Comparison of ENCODE assay signal across 22 cellular contexts in genomic region chr13:100298116-100298681, GRCh38.
DNase-seq lines count a peak whose midpoint lies in the region; ATAC-seq, FAIRE-seq and TF ChIP-seq lines count a peak whose summit lies in the region.
"Had no signal": no experiment of that assay in that cellular context is flagged by ENCODE, and none has a peak within 500 bp of the region (broad histone marks: within the 10 kb centered on the region; RNA-seq: fewer than 3 reads in every experiment).

No MANE protein-coding gene starts in this region.

- no peaks in the 10 kb centered on the region for H3K27me3 Mint-ChIP-seq in H9 (ENCODE audit: low read depth)
- H3K27me3 Mint-ChIP-seq in WTC11 (ENCODE audit: low read depth): no peaks in the 10 kb centered on the region
- H3K27me3 Mint-ChIP-seq in MCF 10A (ENCODE audit: insufficient read depth, unreplicated experiment): no peaks in the 10 kb centered on the region
- H3K27me3 Mint-ChIP-seq: CD4-positive, alpha-beta memory T cell had no signal

- no peak overlapping the region for H3K23ac ChIP-seq in H9 (ENCODE audit: insufficient read length, low read depth, low read length)

- FAIRE-seq in D721Med (lab: Jason Lieb, UNC) (peak; percentile 51), RCC 7860 (lab: Jason Lieb, UNC) (no peak)
- FAIRE-seq: G401.6 had no signal

- no peak overlapping the region for H2AFZ ChIP-seq in H9 (ENCODE audit: low read length)

- H3T11ph ChIP-seq in H9 (ENCODE audit: low read length): no peak overlapping the region

- H3K4ac ChIP-seq in H9 (ENCODE audit: low read depth, low read length): no peak overlapping the region

- no peak overlapping the region for H3K14ac ChIP-seq in H9 (ENCODE audit: insufficient read depth, low read length)

- no peak overlapping the region for H3K27ac ChIP-seq in H9 (ENCODE audit: insufficient read length, low read depth, low read length)

- no peak overlapping the region for H3K56ac ChIP-seq in H9 (ENCODE audit: insufficient read length, low read depth, low read length)

- H3K9ac ChIP-seq in H9 (ENCODE audit: extremely low read depth, insufficient read length, low read length): no peak overlapping the region

- H3K27me3 ChIP-seq in H9 (ENCODE audit: insufficient read depth, low read length): no peaks in the 10 kb centered on the region
- H3K27me3 ChIP-seq: BE2C, MG63 had no signal

- peak overlapping the region; percentile 35 for H2AK5ac ChIP-seq in H9 (ENCODE audit: insufficient read length, low read length)

- H4K91ac ChIP-seq in H9 (ENCODE audit: insufficient read length, low read depth, low read length): no peak overlapping the region

- H2BK20ac ChIP-seq in H9 (ENCODE audit: low read depth, low read length, poor library complexity, severe bottlenecking): no peak overlapping the region

- WGBS in H9 (ENCODE audit: extremely low coverage, insufficient read length, low lambda C conversion rate): no CpG with 5 or more reads among the region's 2 CpGs

- H3K4me3 Mint-ChIP-seq in H9 (no peak overlapping the region), WTC11 (no peak overlapping the region), MCF 10A (ENCODE audit: unreplicated experiment) (no peak overlapping the region)
- H3K4me3 Mint-ChIP-seq: CD4-positive, alpha-beta memory T cell had no signal

- H3K4me2 ChIP-seq in H9 (ENCODE audit: insufficient read depth, insufficient read length, low read length): no peak overlapping the region

- H3K27ac Mint-ChIP-seq in H9 (peak overlapping the region in 2 of 3 experiments; percentile 2 to 81; a peak in 2 of 7 replicates), WTC11 (peak overlapping the region; percentile 82), MCF 10A (ENCODE audit: low read depth, unreplicated experiment) (no peak overlapping the region)

- peaks cover 5% of the 10 kb centered on the region for H3K4me1 ChIP-seq in H9 (ENCODE audit: insufficient read depth, low read length)

- peaks cover 15 to 27% of the 10 kb centered on the region in 2 experiments for H3K4me1 Mint-ChIP-seq in H9
- H3K4me1 Mint-ChIP-seq in WTC11: peaks cover 25% of the 10 kb centered on the region
- peaks cover 8% of the 10 kb centered on the region for H3K4me1 Mint-ChIP-seq in MCF 10A (ENCODE audit: insufficient read depth, unreplicated experiment)

- POLR2A ChIA-PET in WTC11 (lab: Charles Lee): no interaction called here
- POLR2A ChIA-PET in HEK293T (lab: Yijun Ruan, JAX): no interaction called here
- POLR2A ChIA-PET in MCF 10A (lab: Yijun Ruan, JAX): no interaction called here

- no peak for DNase-seq in D721Med (ENCODE audit: insufficient read length, low spot score)
- no peak for DNase-seq in H9
- DNase-seq in WTC11 (ENCODE audit: low spot score): no peak
- DNase-seq in lung microvascular endothelial cell (ENCODE audit: low read depth in 2 of 2): peak; percentile 1 to 82
- no peak for DNase-seq in HEK293T (ENCODE audit: extremely low spot score)
- DNase-seq in RCC 7860 (ENCODE audit: low spot score): no peak
- DNase-seq in MCF 10A (ENCODE audit: unreplicated experiment): no peak
- DNase-seq: BE2C; Calu3; CD4-positive, alpha-beta memory T cell; DMS79 treated with DMSO at 0.1 percent for 48 hours; GOT3; MG63; NCI-H1092; NCI-H146; NCI-H226; NCI-H526 treated with DMSO at 0.1 percent for 48 hours; NK-92 treated with Interleukin-12 subunit alpha and Interleukin-12 subunit beta, amount 100 ng/mL, for 24 hours; OCI-M1; RPMI8226; SIG-M5 had no signal

- no peaks in the 10 kb centered on the region for H3K23me2 ChIP-seq in H9 (ENCODE audit: insufficient read length, low read depth, low read length, poor library complexity, severe bottlenecking)

- no peak overlapping the region for H2BK15ac ChIP-seq in H9 (ENCODE audit: low read depth, low read length)

- no peak overlapping the region for H2BK120ac ChIP-seq in H9 (ENCODE audit: low read depth, low read length, poor library complexity, severe bottlenecking)

- BruUV-seq in MCF 10A (replicated peaks; lab: Mats Ljungman, UMichigan): no TSS peak

- intact Hi-C loops in MCF 10A (cut with micrococcal nuclease): no loop called here

- no peak overlapping the region for H2BK5ac ChIP-seq in H9 (ENCODE audit: insufficient read length, low read length)

- H4K5ac ChIP-seq in H9 (ENCODE audit: insufficient read length, low read depth, low read length): no peak overlapping the region

- TF ChIP-seq CTCF in D721Med (IDR thresholded peaks at IDR 0.05; ENCODE audit: insufficient read depth, missing control alignments): no peak
- TF ChIP-seq CTCF in H9 (conservative IDR thresholded peaks at IDR 0.05): no peak
- TF ChIP-seq CTCF in WTC11 (IDR thresholded peaks at IDR 0.05): no peak
- no peak for TF ChIP-seq CTCF in MCF 10A (IDR thresholded peaks at IDR 0.05; ENCODE audit: unreplicated experiment)

- H3K36me3 Mint-ChIP-seq in H9 (ENCODE audit: insufficient read depth in 1 of 3, low read depth in 3 of 3) (no peaks in the 10 kb centered on the region; a peak in 1 of 7 replicates), WTC11 (no peaks in the 10 kb centered on the region), MCF 10A (ENCODE audit: insufficient read depth, unreplicated experiment) (no peaks in the 10 kb centered on the region)

- no peaks in the 10 kb centered on the region for H3K9me3 ChIP-seq in H9 (ENCODE audit: control insufficient read depth, low read depth, low read length)
- H3K9me3 ChIP-seq: BE2C, MG63 had no signal

- CTCF ChIA-PET in WTC11 (lab: Charles Lee) (no interaction called here), HEK293T (lab: Yijun Ruan, JAX) (no interaction called here), MCF 10A (lab: Yijun Ruan, JAX) (interaction anchor here (0.8 kb wide), 1 partner anchor 382 kb away, joined by 3 read pairs; no protein-coding TSS in a partner anchor)

- ATAC-seq in WTC11: no peak

- H3K79me2 ChIP-seq in H9 (ENCODE audit: insufficient read depth, low read length): no peaks in the 10 kb centered on the region

- H2BK12ac ChIP-seq in H9 (ENCODE audit: insufficient read length, low read depth, low read length): no peak overlapping the region

- no peaks in the 10 kb centered on the region for H3K79me1 ChIP-seq in H9 (ENCODE audit: insufficient read depth, low read depth, low read length, poor library complexity, severe bottlenecking)

- no peak overlapping the region for H3K18ac ChIP-seq in H9 (ENCODE audit: insufficient read length, low read depth, low read length)

- no peak overlapping the region for H4K8ac ChIP-seq in H9 (replicated peaks; ENCODE audit: insufficient read length, low read depth, low read length)

- H3K9me3 Mint-ChIP-seq in H9 (no peaks in the 10 kb centered on the region), WTC11 (no peaks in the 10 kb centered on the region), MCF 10A (ENCODE audit: unreplicated experiment) (no peaks in the 10 kb centered on the region)

- H4K20me1 ChIP-seq in H9 (ENCODE audit: control insufficient read depth, insufficient read depth, insufficient read length): no peaks in the 10 kb centered on the region

TF ChIP-seq in WTC11, 78 proteins besides CTCF, POLR2A, EP300 and RAD21 (continues in another document):
- TF ChIP-seq E2F1 (CRISPR knock-in tag; IDR thresholded peaks at IDR 0.05) (no peak), ELF4 (CRISPR knock-in tag; IDR thresholded peaks at IDR 0.05; ENCODE audit: low read depth) (no peak), ZNF396 (CRISPR knock-in tag; IDR thresholded peaks at IDR 0.05; ENCODE audit: borderline replicate concordance) (no peak), ZSCAN18 (CRISPR knock-in tag; IDR thresholded peaks at IDR 0.05) (no peak)

TF ChIP-seq in HEK293T, 16 proteins besides CTCF, POLR2A, EP300 and RAD21:
- TF ChIP-seq ELF4 (IDR thresholded peaks at IDR 0.05) (no peak), NFRKB (IDR thresholded peaks at IDR 0.05) (no peak), SP1 (IDR thresholded peaks at IDR 0.05) (no peak), HDGF (IDR thresholded peaks at IDR 0.05; ENCODE audit: borderline replicate concordance) (no peak)

Comparison
In these comparisons a context has a peak if more than half of its experiments do, and no peak if none do; other contexts are left out.
1. DNase-seq: peak in lung microvascular endothelial cell (2 of 2); none in D721Med (single experiment), H9 (single experiment), WTC11 (single experiment), HEK293T (single experiment), RCC 7860 (single experiment) and MCF 10A (single experiment).